Comparison of ENCODE assay signal across 1 cellular context in the genomic region with DNA sequence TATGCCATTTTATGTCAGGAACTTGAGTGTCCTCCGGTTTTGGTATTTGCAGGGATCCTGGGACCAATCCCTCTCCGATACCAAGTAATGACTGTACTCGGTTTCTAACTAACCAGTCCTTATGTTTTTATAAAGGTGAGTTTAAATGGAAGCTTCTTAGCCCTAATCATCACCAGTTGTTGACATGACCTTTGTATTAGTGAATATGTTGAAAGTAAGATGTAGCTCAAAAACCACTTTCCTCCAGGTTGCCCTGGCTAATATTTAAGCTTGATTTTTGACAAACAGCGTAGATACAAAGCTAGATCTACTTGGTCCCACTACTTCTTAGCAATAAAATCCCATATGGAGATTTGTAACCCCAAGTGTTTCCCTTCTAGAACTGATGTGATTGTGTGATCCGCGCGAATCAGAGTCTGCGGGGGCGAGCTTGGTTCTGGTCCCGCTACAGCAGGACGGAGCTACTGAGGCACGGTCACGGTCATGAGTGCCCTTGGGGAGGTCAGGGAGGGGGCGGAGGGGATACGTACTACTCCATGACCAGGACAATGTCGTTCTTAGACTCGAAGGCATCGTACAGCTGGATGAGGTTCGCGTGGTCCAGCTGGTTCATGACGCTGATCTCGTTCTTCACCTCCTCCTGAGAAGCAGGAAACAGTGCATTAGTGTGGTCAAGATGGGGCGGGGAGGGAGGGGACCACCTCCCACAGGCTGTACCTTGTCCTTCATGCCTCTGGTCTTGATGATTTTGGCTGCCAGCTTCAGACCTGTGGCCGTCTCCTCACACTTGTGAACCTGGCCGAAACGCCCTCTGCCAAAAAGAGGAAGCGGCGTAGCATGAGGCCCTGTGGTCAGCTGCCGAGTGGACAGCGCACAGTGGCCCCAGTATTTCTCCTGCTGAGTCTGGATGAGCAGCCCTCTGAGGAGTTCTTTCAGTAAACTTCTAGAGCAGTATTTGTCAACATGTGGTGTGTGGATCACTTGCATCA.
TF ChIP-seq lines count a peak whose summit lies in the region.

No MANE protein-coding gene starts in this region.

TF ChIP-seq in HepG2, 621 proteins besides CTCF, POLR2A, EP300 and RAD21 (continues in another document):
- TF ChIP-seq, protein P1, sequence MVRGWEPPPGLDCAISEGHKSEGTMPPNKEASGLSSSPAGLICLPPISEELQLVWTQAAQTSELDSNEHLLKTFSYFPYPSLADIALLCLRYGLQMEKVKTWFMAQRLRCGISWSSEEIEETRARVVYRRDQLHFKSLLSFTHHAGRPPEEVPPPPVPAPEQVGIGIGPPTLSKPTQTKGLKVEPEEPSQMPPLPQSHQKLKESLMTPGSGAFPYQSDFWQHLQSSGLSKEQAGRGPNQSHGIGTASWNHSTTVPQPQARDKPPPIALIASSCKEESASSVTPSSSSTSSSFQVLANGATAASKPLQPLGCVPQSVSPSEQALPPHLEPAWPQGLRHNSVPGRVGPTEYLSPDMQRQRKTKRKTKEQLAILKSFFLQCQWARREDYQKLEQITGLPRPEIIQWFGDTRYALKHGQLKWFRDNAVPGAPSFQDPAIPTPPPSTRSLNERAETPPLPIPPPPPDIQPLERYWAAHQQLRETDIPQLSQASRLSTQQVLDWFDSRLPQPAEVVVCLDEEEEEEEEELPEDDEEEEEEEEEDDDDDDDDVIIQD (CRISPR knock-in tag; IDR thresholded peaks at IDR 0.05; ENCODE audit: low read depth) = 0 out of 2 replicates have a peak, but pooled peaks have one; percentile 51
- TF ChIP-seq SAP130 (CRISPR knock-in tag; IDR thresholded peaks at IDR 0.05; ENCODE audit: low read depth) = peak; percentile 16; the same call in 1 of the 2 replicates
- TF ChIP-seq ZNF883 (CRISPR knock-in tag; IDR thresholded peaks at IDR 0.05; ENCODE audit: not compliant biosample characterization) = peak; percentile 60
- TF ChIP-seq DPF2 (CRISPR knock-in tag; IDR thresholded peaks at IDR 0.05; ENCODE audit: borderline replicate concordance, low read depth) = 0 out of 2 replicates have a peak, but pooled peaks have one; percentile 27
- TF ChIP-seq HNF1A (IDR thresholded peaks at IDR 0.05; ENCODE audit: low read depth) = peak; percentile 83
- peak; percentile 65; the same call in 1 of the 2 replicates for TF ChIP-seq HNF1A (CRISPR knock-in tag; IDR thresholded peaks at IDR 0.05; ENCODE audit: borderline replicate concordance)
- peak; percentile 43; the same call in 1 of the 2 replicates for TF ChIP-seq SALL1 (CRISPR knock-in tag; IDR thresholded peaks at IDR 0.05)
- peak; percentile 71 for TF ChIP-seq RXRB (CRISPR knock-in tag; IDR thresholded peaks at IDR 0.05; ENCODE audit: borderline replicate concordance)
- TF ChIP-seq, protein P2, sequence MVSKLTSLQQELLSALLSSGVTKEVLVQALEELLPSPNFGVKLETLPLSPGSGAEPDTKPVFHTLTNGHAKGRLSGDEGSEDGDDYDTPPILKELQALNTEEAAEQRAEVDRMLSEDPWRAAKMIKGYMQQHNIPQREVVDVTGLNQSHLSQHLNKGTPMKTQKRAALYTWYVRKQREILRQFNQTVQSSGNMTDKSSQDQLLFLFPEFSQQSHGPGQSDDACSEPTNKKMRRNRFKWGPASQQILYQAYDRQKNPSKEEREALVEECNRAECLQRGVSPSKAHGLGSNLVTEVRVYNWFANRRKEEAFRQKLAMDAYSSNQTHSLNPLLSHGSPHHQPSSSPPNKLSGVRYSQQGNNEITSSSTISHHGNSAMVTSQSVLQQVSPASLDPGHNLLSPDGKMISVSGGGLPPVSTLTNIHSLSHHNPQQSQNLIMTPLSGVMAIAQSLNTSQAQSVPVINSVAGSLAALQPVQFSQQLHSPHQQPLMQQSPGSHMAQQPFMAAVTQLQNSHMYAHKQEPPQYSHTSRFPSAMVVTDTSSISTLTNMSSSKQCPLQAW (CRISPR knock-in tag; IDR thresholded peaks at IDR 0.05) = peak; percentile 28; the same call in 1 of the 2 replicates
- TF ChIP-seq ZMYM2 (CRISPR knock-in tag; IDR thresholded peaks at IDR 0.05) = no peak
- TF ChIP-seq, protein P3, sequence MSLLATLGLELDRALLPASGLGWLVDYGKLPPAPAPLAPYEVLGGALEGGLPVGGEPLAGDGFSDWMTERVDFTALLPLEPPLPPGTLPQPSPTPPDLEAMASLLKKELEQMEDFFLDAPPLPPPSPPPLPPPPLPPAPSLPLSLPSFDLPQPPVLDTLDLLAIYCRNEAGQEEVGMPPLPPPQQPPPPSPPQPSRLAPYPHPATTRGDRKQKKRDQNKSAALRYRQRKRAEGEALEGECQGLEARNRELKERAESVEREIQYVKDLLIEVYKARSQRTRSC (CRISPR knock-in tag; IDR thresholded peaks at IDR 0.05; ENCODE audit: low read depth) = no peak
- no peak for TF ChIP-seq ESRRA (CRISPR knock-in tag; IDR thresholded peaks at IDR 0.05; ENCODE audit: low read depth)
- peak; percentile 76 for TF ChIP-seq HNF4A (CRISPR knock-in tag; IDR thresholded peaks at IDR 0.05)
- TF ChIP-seq EED (CRISPR knock-in tag; IDR thresholded peaks at IDR 0.05) = 0 out of 2 replicates have a peak, but pooled peaks have one; percentile 34
- TF ChIP-seq AHDC1 (CRISPR knock-in tag; IDR thresholded peaks at IDR 0.05; ENCODE audit: borderline replicate concordance) = peak; percentile 83; the same call in 1 of the 2 replicates
- peak; percentile 19 for TF ChIP-seq ASH2L (IDR thresholded peaks at IDR 0.05; ENCODE audit: insufficient read length, low read depth, low read length)
- TF ChIP-seq BCL6 (CRISPR knock-in tag; IDR thresholded peaks at IDR 0.05) = no peak
- 0 out of 2 replicates have a peak, but pooled peaks have one; percentile 34 for TF ChIP-seq FOXO4 (CRISPR knock-in tag; conservative IDR thresholded peaks at IDR 0.05)
- TF ChIP-seq NFIB (CRISPR knock-in tag; IDR thresholded peaks at IDR 0.05; ENCODE audit: borderline replicate concordance) = no peak
- 0 out of 2 replicates have a peak, but pooled peaks have one; percentile 36 for TF ChIP-seq HNF4G (IDR thresholded peaks at IDR 0.05; ENCODE audit: borderline replicate concordance, low read depth, low read length)
- no peak for TF ChIP-seq HNF4G (CRISPR knock-in tag; IDR thresholded peaks at IDR 0.05; ENCODE audit: borderline replicate concordance, low read depth)
- TF ChIP-seq GABPB1 (CRISPR knock-in tag; IDR thresholded peaks at IDR 0.05) = 0 out of 2 replicates have a peak, but pooled peaks have one; percentile 2
- peak; percentile 60; the same call in 1 of the 2 replicates for TF ChIP-seq MIXL1 (CRISPR knock-in tag; IDR thresholded peaks at IDR 0.05)
- TF ChIP-seq ZNF567 (CRISPR knock-in tag; IDR thresholded peaks at IDR 0.05; ENCODE audit: borderline replicate concordance) = 0 out of 2 replicates have a peak, but pooled peaks have one; percentile 55
- TF ChIP-seq, protein P4, sequence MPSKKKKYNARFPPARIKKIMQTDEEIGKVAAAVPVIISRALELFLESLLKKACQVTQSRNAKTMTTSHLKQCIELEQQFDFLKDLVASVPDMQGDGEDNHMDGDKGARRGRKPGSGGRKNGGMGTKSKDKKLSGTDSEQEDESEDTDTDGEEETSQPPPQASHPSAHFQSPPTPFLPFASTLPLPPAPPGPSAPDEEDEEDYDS (CRISPR knock-in tag; IDR thresholded peaks at IDR 0.05) = 0 out of 2 replicates have a peak, but pooled peaks have one; percentile 13
- TF ChIP-seq ARID4A (CRISPR knock-in tag; IDR thresholded peaks at IDR 0.05; ENCODE audit: borderline replicate concordance) = 0 out of 2 replicates have a peak, but pooled peaks have one; percentile 28
- peak; percentile 30; the same call in 1 of the 2 replicates for TF ChIP-seq ZMYM4 (CRISPR knock-in tag; IDR thresholded peaks at IDR 0.05)
- no peak for TF ChIP-seq CBX2 (IDR thresholded peaks at IDR 0.05; ENCODE audit: low read depth, low read length)
- no peak for TF ChIP-seq CBX2 (CRISPR knock-in tag; IDR thresholded peaks at IDR 0.05; ENCODE audit: low read depth)
- TF ChIP-seq NBN (conservative IDR thresholded peaks at IDR 0.05) = no peak
